1 cellular context compared by ENCODE assay signal in genomic region chr4:70927502-70928139, GRCh38.
TF ChIP-seq lines count a peak whose summit lies in the region.

No MANE protein-coding gene starts in this region.

TF ChIP-seq in GM12878, 131 proteins besides CTCF, POLR2A, EP300 and RAD21 (continued from another document):
- TF ChIP-seq SKIL (IDR thresholded peaks at IDR 0.05; ENCODE audit: low read depth, poor library complexity, severe bottlenecking) (peak; percentile 19), CHD2 (IDR thresholded peaks at IDR 0.05; ENCODE audit: borderline replicate concordance, low read depth, low read length) (0 out of 2 replicates have a peak, but pooled peaks have one; percentile 16), ESRRA (IDR thresholded peaks at IDR 0.05; ENCODE audit: low read length) (no peak), IRF3 (IDR thresholded peaks at IDR 0.05) (no peak), SPI1 (IDR thresholded peaks at IDR 0.05; ENCODE audit: borderline replicate concordance, insufficient read depth, low read depth, low read length) (peak; percentile 62; the same call in 1 of the 2 replicates), MXI1 (IDR thresholded peaks at IDR 0.05; ENCODE audit: low read depth, low read length) (no peak), MEF2B (IDR thresholded peaks at IDR 0.05; ENCODE audit: partially characterized antibody, poor library complexity, severe bottlenecking) (peak; percentile 9), E4F1 (IDR thresholded peaks at IDR 0.05; ENCODE audit: borderline replicate concordance, partially characterized antibody) (no peak), CREM (IDR thresholded peaks at IDR 0.05; ENCODE audit: low read depth) (peak; percentile 15; the same call in 1 of the 2 replicates), ZZZ3 (IDR thresholded peaks at IDR 0.05; ENCODE audit: control insufficient read depth, insufficient read length, low read depth) (no peak), ELK1 (IDR thresholded peaks at IDR 0.05; ENCODE audit: low read depth, low read length) (no peak), RAD51 (IDR thresholded peaks at IDR 0.05) (no peak), MAX (IDR thresholded peaks at IDR 0.05; ENCODE audit: low read depth, low read length) (no peak), TAF1 (IDR thresholded peaks at IDR 0.05; ENCODE audit: borderline replicate concordance, low read depth, low read length) (no peak), IKZF2 (IDR thresholded peaks at IDR 0.05) (peak; percentile 41 to 68; a peak in 2 of 4 replicates), RELB (IDR thresholded peaks at IDR 0.05; ENCODE audit: low read depth) (peak; percentile 25; the same call in 1 of the 2 replicates), ETV6 (conservative IDR thresholded peaks at IDR 0.05 in 1 of 2, IDR thresholded peaks at IDR 0.05 in 1 of 2; ENCODE audit: borderline replicate concordance in 1 of 2, low read depth in 1 of 2) (peak in 1 of 2 experiments; percentile 69; a peak in 2 of 4 replicates), MEF2A (IDR thresholded peaks at IDR 0.05; ENCODE audit: insufficient read depth, low read depth, low read length) (0 out of 2 replicates have a peak, but pooled peaks have one; percentile 16), YY1 (IDR thresholded peaks at IDR 0.05; ENCODE audit: low read depth, low read length) (0 out of 2 replicates have a peak, but pooled peaks have one; percentile 35), RUNX3 (IDR thresholded peaks at IDR 0.05; ENCODE audit: low read length) (0 out of 2 replicates have a peak, but pooled peaks have one; percentile 23), SREBF1 (IDR thresholded peaks at IDR 0.05; ENCODE audit: low read length) (no peak), DPF2 (IDR thresholded peaks at IDR 0.05) (peak; percentile 29; the same call in 1 of the 2 replicates), IKZF1 (conservative IDR thresholded peaks at IDR 0.05) (peak; percentile 53; the same call in 1 of the 2 replicates)
